In the genomic region with DNA sequence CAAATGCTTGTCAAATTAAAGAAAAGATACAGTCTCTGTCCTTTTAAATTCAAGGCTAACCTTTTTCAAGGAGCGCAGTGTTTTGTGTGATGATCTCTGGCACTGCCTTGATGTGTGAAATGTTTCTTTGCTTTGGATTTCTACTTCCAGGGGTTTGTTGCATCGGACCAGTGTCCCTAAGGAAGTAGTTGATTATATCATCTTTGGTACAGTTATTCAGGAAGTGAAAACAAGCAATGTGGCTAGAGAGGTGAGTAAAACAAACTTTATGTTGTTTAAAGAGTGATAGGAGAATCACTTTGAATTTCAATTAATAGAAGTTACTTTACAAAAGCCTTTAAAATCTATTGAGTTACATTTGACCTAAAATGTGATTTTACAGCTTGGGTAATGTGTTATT, we compare ENCODE assay signal across 1 cellular context.
A peak's percentile ranks its signal among the peaks of the same experiment; 100 is the strongest.
TF ChIP-seq lines count a peak whose summit lies in the region.

No MANE protein-coding gene starts in this region.

TF ChIP-seq in K562, 482 proteins besides CTCF, POLR2A, EP300 and RAD21 (continues in another document):
- TF ChIP-seq ZNF384 (IDR thresholded peaks at IDR 0.05; ENCODE audit: low read depth, low read length) (no peak), GABPA (tag; conservative IDR thresholded peaks at IDR 0.05; ENCODE audit: low read depth) (peak; percentile 38), NCOA4 (IDR thresholded peaks at IDR 0.05; ENCODE audit: partially characterized antibody) (no peak), ZBTB8A (IDR thresholded peaks at IDR 0.05; ENCODE audit: partially characterized antibody) (no peak), ZNF717 (CRISPR knock-in tag; IDR thresholded peaks at IDR 0.05) (no peak), CBX8 (IDR thresholded peaks at IDR 0.05; ENCODE audit: borderline replicate concordance, extremely low read depth, low read depth, low read length, poor library complexity, severe bottlenecking) (no peak), ZNF79 (CRISPR knock-in tag; IDR thresholded peaks at IDR 0.05; ENCODE audit: low read depth) (no peak), PHF8 (IDR thresholded peaks at IDR 0.05; ENCODE audit: borderline replicate concordance, low read length) (no peak), XRCC5 (IDR thresholded peaks at IDR 0.05; ENCODE audit: low read depth, low read length) (no peak), SLC30A9 (CRISPR knock-in tag; IDR thresholded peaks at IDR 0.05) (no peak), ZNF644 (tag; IDR thresholded peaks at IDR 0.05; ENCODE audit: low read depth) (no peak), U2AF2 (optimal IDR thresholded peaks at IDR 0.05; ENCODE audit: low read depth, low read length) (no peak), ZNF24 (IDR thresholded peaks at IDR 0.05) (peak; percentile 62; the same call in 1 of the 2 replicates), ZNF12 (CRISPR knock-in tag; IDR thresholded peaks at IDR 0.05) (no peak), DIDO1 (tag; IDR thresholded peaks at IDR 0.05; ENCODE audit: low read depth) (no peak), ZNF589 (CRISPR knock-in tag; IDR thresholded peaks at IDR 0.05; ENCODE audit: low read depth) (0 out of 2 replicates have a peak, but pooled peaks have one; percentile 20), CREB1 (IDR thresholded peaks at IDR 0.05) (no peak), CREB1 (CRISPR knock-in tag; IDR thresholded peaks at IDR 0.05) (no peak), CHD1 (IDR thresholded peaks at IDR 0.05; ENCODE audit: low read length) (no peak), STAT5A (IDR thresholded peaks at IDR 0.05; ENCODE audit: borderline replicate concordance, low read length) (no peak), NR2C2 (CRISPR knock-in tag; IDR thresholded peaks at IDR 0.05) (no peak), NR2C2 (tag; IDR thresholded peaks at IDR 0.05) (no peak), ZC3H8 (IDR thresholded peaks at IDR 0.05) (no peak), ESRRA (IDR thresholded peaks at IDR 0.05; ENCODE audit: borderline replicate concordance, low read depth) (no peak), ZFX (CRISPR knock-in tag; IDR thresholded peaks at IDR 0.05) (no peak), ZNF23 (CRISPR knock-in tag; IDR thresholded peaks at IDR 0.05) (no peak), CTBP1 (IDR thresholded peaks at IDR 0.05; ENCODE audit: borderline replicate concordance) (no peak), ZNF282 (CRISPR knock-in tag; IDR thresholded peaks at IDR 0.05) (no peak), TRIM24 (IDR thresholded peaks at IDR 0.05) (no peak), ZNF41 (CRISPR knock-in tag; conservative IDR thresholded peaks at IDR 0.05) (no peak), RB1 (IDR thresholded peaks at IDR 0.05; ENCODE audit: low read depth) (no peak), NFIC (IDR thresholded peaks at IDR 0.05) (no peak), FOSL1 (tag; conservative IDR thresholded peaks at IDR 0.05) (no peak; the same call in 1 of the 2 replicates), MED1 (CRISPR knock-in tag; IDR thresholded peaks at IDR 0.05; ENCODE audit: borderline replicate concordance) (no peak), PURB (CRISPR knock-in tag; IDR thresholded peaks at IDR 0.05; ENCODE audit: low read depth) (no peak), ZNF695 (CRISPR knock-in tag; IDR thresholded peaks at IDR 0.05) (no peak), ZZZ3 (IDR thresholded peaks at IDR 0.05) (no peak), ELF1 (tag; IDR thresholded peaks at IDR 0.05) (peak; percentile 49), ZNF586 (CRISPR knock-in tag; conservative IDR thresholded peaks at IDR 0.05) (no peak), MBD2 (IDR thresholded peaks at IDR 0.05; ENCODE audit: borderline replicate concordance, low read depth) (no peak), SRSF1 (IDR thresholded peaks at IDR 0.05; ENCODE audit: low read depth, low read length) (no peak), SAP30 (IDR thresholded peaks at IDR 0.05; ENCODE audit: borderline replicate concordance, insufficient read depth, low read depth, low read length, poor library complexity, severe bottlenecking) (no peak), TARDBP (IDR thresholded peaks at IDR 0.05) (no peak), ZNF551 (CRISPR knock-in tag; IDR thresholded peaks at IDR 0.05) (no peak), CHCHD3 (CRISPR knock-in tag; IDR thresholded peaks at IDR 0.05) (no peak)
- TF ChIP-seq, protein P1, sequence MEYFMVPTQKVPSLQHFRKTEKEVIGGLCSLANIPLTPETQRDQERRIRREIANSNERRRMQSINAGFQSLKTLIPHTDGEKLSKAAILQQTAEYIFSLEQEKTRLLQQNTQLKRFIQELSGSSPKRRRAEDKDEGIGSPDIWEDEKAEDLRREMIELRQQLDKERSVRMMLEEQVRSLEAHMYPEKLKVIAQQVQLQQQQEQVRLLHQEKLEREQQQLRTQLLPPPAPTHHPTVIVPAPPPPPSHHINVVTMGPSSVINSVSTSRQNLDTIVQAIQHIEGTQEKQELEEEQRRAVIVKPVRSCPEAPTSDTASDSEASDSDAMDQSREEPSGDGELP (CRISPR knock-in tag; IDR thresholded peaks at IDR 0.05; ENCODE audit: borderline replicate concordance), result no peak
- TF ChIP-seq, protein P2, sequence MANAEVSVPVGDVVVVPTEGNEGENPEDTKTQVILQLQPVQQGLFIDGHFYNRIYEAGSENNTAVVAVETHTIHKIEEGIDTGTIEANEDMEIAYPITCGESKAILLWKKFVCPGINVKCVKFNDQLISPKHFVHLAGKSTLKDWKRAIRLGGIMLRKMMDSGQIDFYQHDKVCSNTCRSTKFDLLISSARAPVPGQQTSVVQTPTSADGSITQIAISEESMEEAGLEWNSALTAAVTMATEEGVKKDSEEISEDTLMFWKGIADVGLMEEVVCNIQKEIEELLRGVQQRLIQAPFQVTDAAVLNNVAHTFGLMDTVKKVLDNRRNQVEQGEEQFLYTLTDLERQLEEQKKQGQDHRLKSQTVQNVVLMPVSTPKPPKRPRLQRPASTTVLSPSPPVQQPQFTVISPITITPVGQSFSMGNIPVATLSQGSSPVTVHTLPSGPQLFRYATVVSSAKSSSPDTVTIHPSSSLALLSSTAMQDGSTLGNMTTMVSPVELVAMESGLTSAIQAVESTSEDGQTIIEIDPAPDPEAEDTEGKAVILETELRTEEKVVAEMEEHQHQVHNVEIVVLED (CRISPR knock-in tag; IDR thresholded peaks at IDR 0.05), result no peak
- TF ChIP-seq, protein P3, sequence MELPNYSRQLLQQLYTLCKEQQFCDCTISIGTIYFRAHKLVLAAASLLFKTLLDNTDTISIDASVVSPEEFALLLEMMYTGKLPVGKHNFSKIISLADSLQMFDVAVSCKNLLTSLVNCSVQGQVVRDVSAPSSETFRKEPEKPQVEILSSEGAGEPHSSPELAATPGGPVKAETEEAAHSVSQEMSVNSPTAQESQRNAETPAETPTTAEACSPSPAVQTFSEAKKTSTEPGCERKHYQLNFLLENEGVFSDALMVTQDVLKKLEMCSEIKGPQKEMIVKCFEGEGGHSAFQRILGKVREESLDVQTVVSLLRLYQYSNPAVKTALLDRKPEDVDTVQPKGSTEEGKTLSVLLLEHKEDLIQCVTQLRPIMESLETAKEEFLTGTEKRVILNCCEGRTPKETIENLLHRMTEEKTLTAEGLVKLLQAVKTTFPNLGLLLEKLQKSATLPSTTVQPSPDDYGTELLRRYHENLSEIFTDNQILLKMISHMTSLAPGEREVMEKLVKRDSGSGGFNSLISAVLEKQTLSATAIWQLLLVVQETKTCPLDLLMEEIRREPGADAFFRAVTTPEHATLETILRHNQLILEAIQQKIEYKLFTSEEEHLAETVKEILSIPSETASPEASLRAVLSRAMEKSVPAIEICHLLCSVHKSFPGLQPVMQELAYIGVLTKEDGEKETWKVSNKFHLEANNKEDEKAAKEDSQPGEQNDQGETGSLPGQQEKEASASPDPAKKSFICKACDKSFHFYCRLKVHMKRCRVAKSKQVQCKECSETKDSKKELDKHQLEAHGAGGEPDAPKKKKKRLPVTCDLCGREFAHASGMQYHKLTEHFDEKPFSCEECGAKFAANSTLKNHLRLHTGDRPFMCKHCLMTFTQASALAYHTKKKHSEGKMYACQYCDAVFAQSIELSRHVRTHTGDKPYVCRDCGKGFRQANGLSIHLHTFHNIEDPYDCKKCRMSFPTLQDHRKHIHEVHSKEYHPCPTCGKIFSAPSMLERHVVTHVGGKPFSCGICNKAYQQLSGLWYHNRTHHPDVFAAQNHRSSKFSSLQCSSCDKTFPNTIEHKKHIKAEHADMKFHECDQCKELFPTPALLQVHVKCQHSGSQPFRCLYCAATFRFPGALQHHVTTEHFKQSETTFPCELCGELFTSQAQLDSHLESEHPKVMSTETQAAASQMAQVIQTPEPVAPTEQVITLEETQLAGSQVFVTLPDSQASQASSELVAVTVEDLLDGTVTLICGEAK (IDR thresholded peaks at IDR 0.05), result peak; percentile 94
- TF ChIP-seq, protein P3 (CRISPR knock-in tag; IDR thresholded peaks at IDR 0.05), result no peak
- TF ChIP-seq, protein P4, sequence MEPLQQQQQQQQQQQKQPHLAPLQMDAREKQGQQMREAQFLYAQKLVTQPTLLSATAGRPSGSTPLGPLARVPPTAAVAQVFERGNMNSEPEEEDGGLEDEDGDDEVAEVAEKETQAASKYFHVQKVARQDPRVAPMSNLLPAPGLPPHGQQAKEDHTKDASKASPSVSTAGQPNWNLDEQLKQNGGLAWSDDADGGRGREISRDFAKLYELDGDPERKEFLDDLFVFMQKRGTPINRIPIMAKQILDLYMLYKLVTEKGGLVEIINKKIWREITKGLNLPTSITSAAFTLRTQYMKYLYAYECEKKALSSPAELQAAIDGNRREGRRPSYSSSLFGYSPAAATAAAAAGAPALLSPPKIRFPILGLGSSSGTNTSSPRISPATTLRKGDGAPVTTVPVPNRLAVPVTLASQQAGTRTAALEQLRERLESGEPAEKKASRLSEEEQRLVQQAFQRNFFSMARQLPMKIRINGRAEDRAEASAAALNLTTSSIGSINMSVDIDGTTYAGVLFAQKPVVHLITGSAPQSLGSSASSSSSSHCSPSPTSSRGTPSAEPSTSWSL (CRISPR knock-in tag; IDR thresholded peaks at IDR 0.05; ENCODE audit: borderline replicate concordance), result no peak
- TF ChIP-seq, protein P5, sequence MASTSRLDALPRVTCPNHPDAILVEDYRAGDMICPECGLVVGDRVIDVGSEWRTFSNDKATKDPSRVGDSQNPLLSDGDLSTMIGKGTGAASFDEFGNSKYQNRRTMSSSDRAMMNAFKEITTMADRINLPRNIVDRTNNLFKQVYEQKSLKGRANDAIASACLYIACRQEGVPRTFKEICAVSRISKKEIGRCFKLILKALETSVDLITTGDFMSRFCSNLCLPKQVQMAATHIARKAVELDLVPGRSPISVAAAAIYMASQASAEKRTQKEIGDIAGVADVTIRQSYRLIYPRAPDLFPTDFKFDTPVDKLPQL (IDR thresholded peaks at IDR 0.05; ENCODE audit: extremely low read depth, insufficient read length), result no peak
- TF ChIP-seq, protein P6, sequence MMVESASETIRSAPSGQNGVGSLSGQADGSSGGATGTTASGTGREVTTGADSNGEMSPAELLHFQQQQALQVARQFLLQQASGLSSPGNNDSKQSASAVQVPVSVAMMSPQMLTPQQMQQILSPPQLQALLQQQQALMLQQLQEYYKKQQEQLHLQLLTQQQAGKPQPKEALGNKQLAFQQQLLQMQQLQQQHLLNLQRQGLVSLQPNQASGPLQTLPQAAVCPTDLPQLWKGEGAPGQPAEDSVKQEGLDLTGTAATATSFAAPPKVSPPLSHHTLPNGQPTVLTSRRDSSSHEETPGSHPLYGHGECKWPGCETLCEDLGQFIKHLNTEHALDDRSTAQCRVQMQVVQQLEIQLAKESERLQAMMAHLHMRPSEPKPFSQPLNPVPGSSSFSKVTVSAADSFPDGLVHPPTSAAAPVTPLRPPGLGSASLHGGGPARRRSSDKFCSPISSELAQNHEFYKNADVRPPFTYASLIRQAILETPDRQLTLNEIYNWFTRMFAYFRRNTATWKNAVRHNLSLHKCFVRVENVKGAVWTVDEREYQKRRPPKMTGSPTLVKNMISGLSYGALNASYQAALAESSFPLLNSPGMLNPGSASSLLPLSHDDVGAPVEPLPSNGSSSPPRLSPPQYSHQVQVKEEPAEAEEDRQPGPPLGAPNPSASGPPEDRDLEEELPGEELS (CRISPR knock-in tag; IDR thresholded peaks at IDR 0.05; ENCODE audit: borderline replicate concordance), result no peak
- TF ChIP-seq, protein P7, sequence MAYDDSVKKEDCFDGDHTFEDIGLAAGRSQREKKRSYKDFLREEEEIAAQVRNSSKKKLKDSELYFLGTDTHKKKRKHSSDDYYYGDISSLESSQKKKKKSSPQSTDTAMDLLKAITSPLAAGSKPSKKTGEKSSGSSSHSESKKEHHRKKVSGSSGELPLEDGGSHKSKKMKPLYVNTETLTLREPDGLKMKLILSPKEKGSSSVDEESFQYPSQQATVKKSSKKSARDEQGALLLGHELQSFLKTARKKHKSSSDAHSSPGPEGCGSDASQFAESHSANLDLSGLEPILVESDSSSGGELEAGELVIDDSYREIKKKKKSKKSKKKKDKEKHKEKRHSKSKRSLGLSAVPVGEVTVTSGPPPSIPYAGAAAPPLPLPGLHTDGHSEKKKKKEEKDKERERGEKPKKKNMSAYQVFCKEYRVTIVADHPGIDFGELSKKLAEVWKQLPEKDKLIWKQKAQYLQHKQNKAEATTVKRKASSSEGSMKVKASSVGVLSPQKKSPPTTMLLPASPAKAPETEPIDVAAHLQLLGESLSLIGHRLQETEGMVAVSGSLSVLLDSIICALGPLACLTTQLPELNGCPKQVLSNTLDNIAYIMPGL (CRISPR knock-in tag; IDR thresholded peaks at IDR 0.05), result no peak
